ENCODE assay signal across 1 cellular context in genomic region chr9:99106044-99106375, GRCh38.
TF ChIP-seq lines count a peak whose summit lies in the region.

No MANE protein-coding gene starts in this region.

TF ChIP-seq in SK-N-SH, 30 proteins besides CTCF, POLR2A, EP300 and RAD21 (continued from another document):
- TF ChIP-seq FOXM1 (IDR thresholded peaks at IDR 0.05; ENCODE audit: low read depth) (no peak), RCOR1 (IDR thresholded peaks at IDR 0.05; ENCODE audit: low read length) (no peak), NRF1 (IDR thresholded peaks at IDR 0.05; ENCODE audit: low read depth, low read length) (no peak), RFX5 (IDR thresholded peaks at IDR 0.05; ENCODE audit: low read length) (no peak), TAF1 (IDR thresholded peaks at IDR 0.05; ENCODE audit: borderline replicate concordance, low read depth, low read length) (no peak), YY1 (IDR thresholded peaks at IDR 0.05; ENCODE audit: low read depth) (no peak), MEF2A (IDR thresholded peaks at IDR 0.05; ENCODE audit: borderline replicate concordance, low read depth) (no peak)
TF ChIP-seq in SK-N-SH: peak in this region for 0.
